ENCODE assay signal across 1 cellular context in the genomic region with DNA sequence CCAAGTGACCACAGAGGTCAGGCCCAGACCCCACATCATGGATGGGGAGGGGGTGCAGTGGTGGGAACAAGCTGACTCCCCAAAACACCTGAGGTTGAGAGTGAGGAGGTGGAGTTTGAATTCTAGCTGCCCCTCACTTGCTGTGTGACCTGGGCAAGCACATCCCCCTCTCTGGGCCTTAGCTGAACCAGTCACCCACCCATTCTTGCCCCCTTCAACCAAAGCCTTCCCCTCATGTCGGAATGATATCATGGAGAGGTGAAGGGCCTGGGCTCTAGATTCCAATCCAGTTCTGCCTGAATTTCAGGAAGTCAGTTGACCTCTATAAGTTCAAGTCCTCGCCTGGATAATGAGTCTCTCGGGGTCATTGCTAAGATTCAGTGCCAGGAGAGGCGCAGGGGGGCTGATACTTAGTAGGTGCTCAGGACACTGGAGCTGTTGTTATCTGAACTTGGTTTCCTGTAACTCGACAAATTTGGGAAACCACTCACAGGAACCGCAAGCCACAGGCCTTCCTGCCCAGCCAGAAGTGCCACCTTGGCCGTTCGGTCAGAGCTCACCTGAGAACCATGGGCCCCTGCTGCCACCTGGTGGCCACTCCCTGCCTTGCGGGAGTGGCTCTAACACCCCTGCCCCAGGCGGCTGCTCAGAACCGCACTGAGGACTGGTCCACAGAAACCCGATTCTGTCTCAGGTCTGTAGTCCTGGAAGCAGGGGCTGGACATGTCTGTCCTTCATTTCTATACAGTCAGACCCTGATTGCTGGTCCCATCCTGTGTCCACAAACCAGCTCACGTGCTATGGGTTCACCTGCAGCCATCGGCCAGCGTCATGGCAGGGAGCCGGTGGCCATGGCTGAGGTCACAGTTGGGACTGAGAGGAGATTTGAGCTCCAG.
TF ChIP-seq lines count a peak whose summit lies in the region.

No MANE protein-coding gene starts in this region.

TF ChIP-seq in HepG2, 621 proteins besides CTCF, POLR2A, EP300 and RAD21 (continues in another document):
- TF ChIP-seq PAF1 (CRISPR knock-in tag; IDR thresholded peaks at IDR 0.05) (peak; percentile 77), ZNF607 (CRISPR knock-in tag; IDR thresholded peaks at IDR 0.05; ENCODE audit: borderline replicate concordance) (no peak), ZNF326 (CRISPR knock-in tag; IDR thresholded peaks at IDR 0.05; ENCODE audit: borderline replicate concordance) (peak; percentile 30; the same call in 1 of the 2 replicates), FOSL2 (CRISPR knock-in tag; IDR thresholded peaks at IDR 0.05) (no peak; the same call in 1 of the 2 replicates), ATF7 (IDR thresholded peaks at IDR 0.05) (no peak), ATF7 (CRISPR knock-in tag; IDR thresholded peaks at IDR 0.05) (peak; percentile 43; the same call in 1 of the 2 replicates), JUNB (CRISPR knock-in tag; IDR thresholded peaks at IDR 0.05; ENCODE audit: borderline replicate concordance) (no peak), MBD4 (IDR thresholded peaks at IDR 0.05; ENCODE audit: borderline replicate concordance, low read length) (no peak), ZNF501 (CRISPR knock-in tag; IDR thresholded peaks at IDR 0.05) (no peak), ZIK1 (CRISPR knock-in tag; IDR thresholded peaks at IDR 0.05; ENCODE audit: borderline replicate concordance, low read depth) (no peak), TCF7L2 (IDR thresholded peaks at IDR 0.05; ENCODE audit: low read depth, low read length) (no peak), STAG1 (CRISPR knock-in tag; IDR thresholded peaks at IDR 0.05) (peak; percentile 94), NR2C2 (CRISPR knock-in tag; IDR thresholded peaks at IDR 0.05; ENCODE audit: borderline replicate concordance) (0 out of 2 replicates have a peak, but pooled peaks have one; percentile 14), ZNF615 (CRISPR knock-in tag; IDR thresholded peaks at IDR 0.05; ENCODE audit: borderline replicate concordance) (no peak), ZFP36L1 (CRISPR knock-in tag; IDR thresholded peaks at IDR 0.05) (no peak), ZNF570 (CRISPR knock-in tag; IDR thresholded peaks at IDR 0.05; ENCODE audit: borderline replicate concordance) (no peak), MAZ (IDR thresholded peaks at IDR 0.05; ENCODE audit: borderline replicate concordance, low read depth, low read length) (no peak), MAZ (CRISPR knock-in tag; IDR thresholded peaks at IDR 0.05; ENCODE audit: low read depth) (peak; percentile 39; the same call in 1 of the 2 replicates), ZNF446 (CRISPR knock-in tag; IDR thresholded peaks at IDR 0.05) (0 out of 2 replicates have a peak, but pooled peaks have one; percentile 38), CREM (IDR thresholded peaks at IDR 0.05) (no peak), CREM (CRISPR knock-in tag; IDR thresholded peaks at IDR 0.05) (no peak), ARID2 (CRISPR knock-in tag; IDR thresholded peaks at IDR 0.05; ENCODE audit: borderline replicate concordance) (no peak), SMAD3 (CRISPR knock-in tag; IDR thresholded peaks at IDR 0.05) (peak; percentile 37; the same call in 1 of the 2 replicates)
- TF ChIP-seq, protein P1, sequence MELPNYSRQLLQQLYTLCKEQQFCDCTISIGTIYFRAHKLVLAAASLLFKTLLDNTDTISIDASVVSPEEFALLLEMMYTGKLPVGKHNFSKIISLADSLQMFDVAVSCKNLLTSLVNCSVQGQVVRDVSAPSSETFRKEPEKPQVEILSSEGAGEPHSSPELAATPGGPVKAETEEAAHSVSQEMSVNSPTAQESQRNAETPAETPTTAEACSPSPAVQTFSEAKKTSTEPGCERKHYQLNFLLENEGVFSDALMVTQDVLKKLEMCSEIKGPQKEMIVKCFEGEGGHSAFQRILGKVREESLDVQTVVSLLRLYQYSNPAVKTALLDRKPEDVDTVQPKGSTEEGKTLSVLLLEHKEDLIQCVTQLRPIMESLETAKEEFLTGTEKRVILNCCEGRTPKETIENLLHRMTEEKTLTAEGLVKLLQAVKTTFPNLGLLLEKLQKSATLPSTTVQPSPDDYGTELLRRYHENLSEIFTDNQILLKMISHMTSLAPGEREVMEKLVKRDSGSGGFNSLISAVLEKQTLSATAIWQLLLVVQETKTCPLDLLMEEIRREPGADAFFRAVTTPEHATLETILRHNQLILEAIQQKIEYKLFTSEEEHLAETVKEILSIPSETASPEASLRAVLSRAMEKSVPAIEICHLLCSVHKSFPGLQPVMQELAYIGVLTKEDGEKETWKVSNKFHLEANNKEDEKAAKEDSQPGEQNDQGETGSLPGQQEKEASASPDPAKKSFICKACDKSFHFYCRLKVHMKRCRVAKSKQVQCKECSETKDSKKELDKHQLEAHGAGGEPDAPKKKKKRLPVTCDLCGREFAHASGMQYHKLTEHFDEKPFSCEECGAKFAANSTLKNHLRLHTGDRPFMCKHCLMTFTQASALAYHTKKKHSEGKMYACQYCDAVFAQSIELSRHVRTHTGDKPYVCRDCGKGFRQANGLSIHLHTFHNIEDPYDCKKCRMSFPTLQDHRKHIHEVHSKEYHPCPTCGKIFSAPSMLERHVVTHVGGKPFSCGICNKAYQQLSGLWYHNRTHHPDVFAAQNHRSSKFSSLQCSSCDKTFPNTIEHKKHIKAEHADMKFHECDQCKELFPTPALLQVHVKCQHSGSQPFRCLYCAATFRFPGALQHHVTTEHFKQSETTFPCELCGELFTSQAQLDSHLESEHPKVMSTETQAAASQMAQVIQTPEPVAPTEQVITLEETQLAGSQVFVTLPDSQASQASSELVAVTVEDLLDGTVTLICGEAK (IDR thresholded peaks at IDR 0.05): no peak
- TF ChIP-seq, protein P1 (CRISPR knock-in tag; IDR thresholded peaks at IDR 0.05): no peak
- TF ChIP-seq, protein P2, sequence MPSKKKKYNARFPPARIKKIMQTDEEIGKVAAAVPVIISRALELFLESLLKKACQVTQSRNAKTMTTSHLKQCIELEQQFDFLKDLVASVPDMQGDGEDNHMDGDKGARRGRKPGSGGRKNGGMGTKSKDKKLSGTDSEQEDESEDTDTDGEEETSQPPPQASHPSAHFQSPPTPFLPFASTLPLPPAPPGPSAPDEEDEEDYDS (CRISPR knock-in tag; IDR thresholded peaks at IDR 0.05): 0 out of 2 replicates have a peak, but pooled peaks have one; percentile 18
- TF ChIP-seq, protein P3, sequence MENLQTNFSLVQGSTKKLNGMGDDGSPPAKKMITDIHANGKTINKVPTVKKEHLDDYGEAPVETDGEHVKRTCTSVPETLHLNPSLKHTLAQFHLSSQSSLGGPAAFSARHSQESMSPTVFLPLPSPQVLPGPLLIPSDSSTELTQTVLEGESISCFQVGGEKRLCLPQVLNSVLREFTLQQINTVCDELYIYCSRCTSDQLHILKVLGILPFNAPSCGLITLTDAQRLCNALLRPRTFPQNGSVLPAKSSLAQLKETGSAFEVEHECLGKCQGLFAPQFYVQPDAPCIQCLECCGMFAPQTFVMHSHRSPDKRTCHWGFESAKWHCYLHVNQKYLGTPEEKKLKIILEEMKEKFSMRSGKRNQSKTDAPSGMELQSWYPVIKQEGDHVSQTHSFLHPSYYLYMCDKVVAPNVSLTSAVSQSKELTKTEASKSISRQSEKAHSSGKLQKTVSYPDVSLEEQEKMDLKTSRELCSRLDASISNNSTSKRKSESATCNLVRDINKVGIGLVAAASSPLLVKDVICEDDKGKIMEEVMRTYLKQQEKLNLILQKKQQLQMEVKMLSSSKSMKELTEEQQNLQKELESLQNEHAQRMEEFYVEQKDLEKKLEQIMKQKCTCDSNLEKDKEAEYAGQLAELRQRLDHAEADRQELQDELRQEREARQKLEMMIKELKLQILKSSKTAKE (CRISPR knock-in tag; IDR thresholded peaks at IDR 0.05; ENCODE audit: borderline replicate concordance): no peak
- TF ChIP-seq, protein P4, sequence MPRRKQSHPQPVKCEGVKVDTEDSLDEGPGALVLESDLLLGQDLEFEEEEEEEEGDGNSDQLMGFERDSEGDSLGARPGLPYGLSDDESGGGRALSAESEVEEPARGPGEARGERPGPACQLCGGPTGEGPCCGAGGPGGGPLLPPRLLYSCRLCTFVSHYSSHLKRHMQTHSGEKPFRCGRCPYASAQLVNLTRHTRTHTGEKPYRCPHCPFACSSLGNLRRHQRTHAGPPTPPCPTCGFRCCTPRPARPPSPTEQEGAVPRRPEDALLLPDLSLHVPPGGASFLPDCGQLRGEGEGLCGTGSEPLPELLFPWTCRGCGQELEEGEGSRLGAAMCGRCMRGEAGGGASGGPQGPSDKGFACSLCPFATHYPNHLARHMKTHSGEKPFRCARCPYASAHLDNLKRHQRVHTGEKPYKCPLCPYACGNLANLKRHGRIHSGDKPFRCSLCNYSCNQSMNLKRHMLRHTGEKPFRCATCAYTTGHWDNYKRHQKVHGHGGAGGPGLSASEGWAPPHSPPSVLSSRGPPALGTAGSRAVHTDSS (CRISPR knock-in tag; conservative IDR thresholded peaks at IDR 0.05): no peak
- TF ChIP-seq, protein P5, sequence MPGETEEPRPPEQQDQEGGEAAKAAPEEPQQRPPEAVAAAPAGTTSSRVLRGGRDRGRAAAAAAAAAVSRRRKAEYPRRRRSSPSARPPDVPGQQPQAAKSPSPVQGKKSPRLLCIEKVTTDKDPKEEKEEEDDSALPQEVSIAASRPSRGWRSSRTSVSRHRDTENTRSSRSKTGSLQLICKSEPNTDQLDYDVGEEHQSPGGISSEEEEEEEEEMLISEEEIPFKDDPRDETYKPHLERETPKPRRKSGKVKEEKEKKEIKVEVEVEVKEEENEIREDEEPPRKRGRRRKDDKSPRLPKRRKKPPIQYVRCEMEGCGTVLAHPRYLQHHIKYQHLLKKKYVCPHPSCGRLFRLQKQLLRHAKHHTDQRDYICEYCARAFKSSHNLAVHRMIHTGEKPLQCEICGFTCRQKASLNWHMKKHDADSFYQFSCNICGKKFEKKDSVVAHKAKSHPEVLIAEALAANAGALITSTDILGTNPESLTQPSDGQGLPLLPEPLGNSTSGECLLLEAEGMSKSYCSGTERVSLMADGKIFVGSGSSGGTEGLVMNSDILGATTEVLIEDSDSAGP (CRISPR knock-in tag; IDR thresholded peaks at IDR 0.05; ENCODE audit: borderline replicate concordance): peak; percentile 62; the same call in 1 of the 2 replicates
- TF ChIP-seq, protein P6, sequence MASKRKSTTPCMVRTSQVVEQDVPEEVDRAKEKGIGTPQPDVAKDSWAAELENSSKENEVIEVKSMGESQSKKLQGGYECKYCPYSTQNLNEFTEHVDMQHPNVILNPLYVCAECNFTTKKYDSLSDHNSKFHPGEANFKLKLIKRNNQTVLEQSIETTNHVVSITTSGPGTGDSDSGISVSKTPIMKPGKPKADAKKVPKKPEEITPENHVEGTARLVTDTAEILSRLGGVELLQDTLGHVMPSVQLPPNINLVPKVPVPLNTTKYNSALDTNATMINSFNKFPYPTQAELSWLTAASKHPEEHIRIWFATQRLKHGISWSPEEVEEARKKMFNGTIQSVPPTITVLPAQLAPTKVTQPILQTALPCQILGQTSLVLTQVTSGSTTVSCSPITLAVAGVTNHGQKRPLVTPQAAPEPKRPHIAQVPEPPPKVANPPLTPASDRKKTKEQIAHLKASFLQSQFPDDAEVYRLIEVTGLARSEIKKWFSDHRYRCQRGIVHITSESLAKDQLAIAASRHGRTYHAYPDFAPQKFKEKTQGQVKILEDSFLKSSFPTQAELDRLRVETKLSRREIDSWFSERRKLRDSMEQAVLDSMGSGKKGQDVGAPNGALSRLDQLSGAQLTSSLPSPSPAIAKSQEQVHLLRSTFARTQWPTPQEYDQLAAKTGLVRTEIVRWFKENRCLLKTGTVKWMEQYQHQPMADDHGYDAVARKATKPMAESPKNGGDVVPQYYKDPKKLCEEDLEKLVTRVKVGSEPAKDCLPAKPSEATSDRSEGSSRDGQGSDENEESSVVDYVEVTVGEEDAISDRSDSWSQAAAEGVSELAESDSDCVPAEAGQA (IDR thresholded peaks at IDR 0.05; ENCODE audit: low read depth): no peak
- TF ChIP-seq, protein P6 (CRISPR knock-in tag; IDR thresholded peaks at IDR 0.05; ENCODE audit: borderline replicate concordance): no peak
